ENCODE assay signal across 19 cellular contexts in genomic region chr3:96027718-96028117, GRCh38.
"Had no signal": no experiment of that assay in that cellular context is flagged by ENCODE, and none has a peak within 500 bp of the region (broad histone marks: within the 10 kb centered on the region; RNA-seq: fewer than 3 reads in every experiment).

No MANE protein-coding gene starts in this region.

- H3K27ac ChIP-seq: breast epithelium, foreskin keratinocyte, heart left ventricle, left ventricle myocardium inferior, psoas muscle, right lobe of liver, spleen, transverse colon had no signal

- H3K36me3 ChIP-seq: breast epithelium, heart left ventricle, left ventricle myocardium inferior, right lobe of liver, spleen, transverse colon had no signal

- FAIRE-seq: TTC549 had no signal

- DNase-seq: activated CD4-positive, alpha-beta T cell treated with anti-CD3 and anti-CD28 coated beads, Interleukin-2, amount 50 U/mL, for 1 hour; activated naive CD4-positive, alpha-beta T cell treated with anti-CD3 and anti-CD28 coated beads, Interleukin-2, amount 50 U/mL, for 16 hours; activated T-cell treated with anti-CD3 and anti-CD28 coated beads for 4 hours; foreskin keratinocyte; heart left ventricle; islet precursor cell; left ventricle myocardium inferior; occipital lobe; psoas muscle; right lobe of liver; spleen; stimulated activated CD4-positive, alpha-beta T cell treated with anti-CD3 and anti-CD28 coated beads, Interleukin-1b, Interleukin-23, amount 100 ng/mL, for 48 hours; transverse colon had no signal

- H3K4me3 ChIP-seq: breast epithelium, heart left ventricle, left ventricle myocardium inferior, psoas muscle, right lobe of liver, spleen, transverse colon had no signal

- H3K27me3 ChIP-seq: breast epithelium, foreskin keratinocyte, heart left ventricle, right lobe of liver, spleen, transverse colon had no signal

- H3K9me3 ChIP-seq: breast epithelium, psoas muscle, right lobe of liver, transverse colon had no signal

- ATAC-seq: activated T-helper 17 cell treated with anti-CD3 and anti-CD28 coated beads, Interleukin-2, amount 50 U/mL, for 72 hours; esophagus mucosa; foreskin keratinocyte; heart left ventricle; natural killer cell treated with Interleukin-12 subunit alpha and Interleukin-12 subunit beta and Interleukin-15 and Interleukin-18, amount 100 ng/mL, for 72 hours; psoas muscle; right lobe of liver; stimulated activated memory B cell treated with anti-CD40 and anti-IgM and Interleukin-4, amounts not matched to agents 10 μg/mL and 1 μg/mL and 100 μg/mL, for 72 hours had no signal

- H3K4me1 ChIP-seq: breast epithelium, foreskin keratinocyte, heart left ventricle, left ventricle myocardium inferior, psoas muscle, right lobe of liver, spleen, transverse colon had no signal
